Comparison of ENCODE assay signal across 16 cellular contexts in genomic region chr3:106533761-106534160, GRCh38.
A peak's percentile ranks its signal among the peaks of the same experiment; 100 is the strongest.
DNase-seq lines count a peak whose midpoint lies in the region; ATAC-seq, FAIRE-seq and TF ChIP-seq lines count a peak whose summit lies in the region.
"Had no signal": no experiment of that assay in that cellular context is flagged by ENCODE, and none has a peak within 500 bp of the region (broad histone marks: within the 10 kb centered on the region; RNA-seq: fewer than 3 reads in every experiment).

No MANE protein-coding gene starts in this region.

- peaks cover 0 to 43% (median 4%) of the 10 kb centered on the region in 3 donors for H3K36me3 Mint-ChIP-seq in CD8-positive, alpha-beta memory T cell
- H3K36me3 Mint-ChIP-seq in activated CD8-positive, alpha-beta T cell treated with anti-CD3 and anti-CD28 coated beads for 36 hours (ENCODE audit: low read depth), result peaks cover 15% of the 10 kb centered on the region
- no peaks in the 10 kb centered on the region for H3K36me3 Mint-ChIP-seq in CD4-positive, alpha-beta T cell (ENCODE audit: low read depth)
- H3K36me3 Mint-ChIP-seq: T-cell had no signal

- no peak overlapping the region for H3K4ac ChIP-seq in IMR-90 (ENCODE audit: low read depth, low read length)

- TF ChIP-seq CTCF in IMR-90 (conservative IDR thresholded peaks at IDR 0.05; ENCODE audit: low read depth, low read length) (no peak), endothelial cell of umbilical vein (IDR thresholded peaks at IDR 0.05; ENCODE audit: extremely low read depth in 1 of 2, insufficient read depth in 1 of 2, low read depth in 1 of 2, low read length in 2 of 2) (no peak), SK-N-SH (IDR thresholded peaks at IDR 0.05) (no peak)
- no peak for TF ChIP-seq CTCF in activated CD8-positive, alpha-beta T cell treated with anti-CD3 and anti-CD28 coated beads for 36 hours (IDR thresholded peaks at IDR 0.05)
- no peak for TF ChIP-seq CTCF in CD4-positive, alpha-beta T cell (IDR thresholded peaks at IDR 0.05)

- no peak for DNase-seq in CD8-positive, alpha-beta memory T cell
- DNase-seq in IMR-90, result no peak
- no peak for DNase-seq in activated CD8-positive, alpha-beta T cell treated with anti-CD3 and anti-CD28 coated beads for 36 hours
- DNase-seq in endothelial cell of umbilical vein (ENCODE audit: low read depth, low spot score), result no peak
- DNase-seq in CD4-positive, alpha-beta T cell, result no peak
- DNase-seq in SK-N-SH, result no peak
- DNase-seq: Karpas-422, NCI-H1417 treated with DMSO at 0.1 percent for 48 hours, NCI-H2171 treated with DMSO at 0.1 percent for 48 hours, NCI-H526 treated with DMSO at 0.1 percent for 48 hours, SHP77 treated with DMSO at 0.1 percent for 48 hours, WERI-Rb-1 had no signal

- peak overlapping the region in 5 of 8 donors; percentile 30 to 83 (median 55) for H3K27ac Mint-ChIP-seq in CD8-positive, alpha-beta memory T cell
- peak overlapping the region; percentile 58 for H3K27ac Mint-ChIP-seq in activated CD8-positive, alpha-beta T cell treated with anti-CD3 and anti-CD28 coated beads for 36 hours
- H3K27ac Mint-ChIP-seq in CD4-positive, alpha-beta T cell, result no peak overlapping the region

- no peaks in the 10 kb centered on the region for H3K79me2 ChIP-seq in endothelial cell of umbilical vein (ENCODE audit: control insufficient read depth, insufficient read depth, low read length)
- no peaks in the 10 kb centered on the region for H3K79me2 ChIP-seq in SK-N-SH (ENCODE audit: insufficient read depth)

- no peak overlapping the region for H2BK5ac ChIP-seq in IMR-90 (ENCODE audit: low read depth, low read length, poor library complexity, severe bottlenecking)

- H3K9ac ChIP-seq in IMR-90 (ENCODE audit: low read depth, low read length) (no peak overlapping the region), endothelial cell of umbilical vein (replicated peaks; ENCODE audit: extremely low read depth, insufficient read depth, low read length) (no peak overlapping the region), SK-N-SH (no peak overlapping the region)

- no peak overlapping the region for H2BK15ac ChIP-seq in IMR-90 (ENCODE audit: low read depth, low read length)

- H3K36me3 ChIP-seq in CD8-positive, alpha-beta memory T cell (ENCODE audit: insufficient read depth, low read length), result no peaks in the 10 kb centered on the region
- no peaks in the 10 kb centered on the region for H3K36me3 ChIP-seq in IMR-90 (ENCODE audit: control insufficient read depth, insufficient read depth, low read length)
- no peaks in the 10 kb centered on the region for H3K36me3 ChIP-seq in endothelial cell of umbilical vein (ENCODE audit: control insufficient read depth in 2 of 2, extremely low read depth in 1 of 2, insufficient read depth in 2 of 2, low read length in 2 of 2)
- H3K36me3 ChIP-seq in SK-N-SH (replicated peaks in 1 of 2; ENCODE audit: control insufficient read depth in 1 of 2, insufficient read depth in 2 of 2, low read length in 1 of 2), result no peaks in the 10 kb centered on the region
- H3K36me3 ChIP-seq: WERI-Rb-1 had no signal

- H3K4me1 Mint-ChIP-seq in CD8-positive, alpha-beta memory T cell, result peaks cover 14 to 21% (median 20%) of the 10 kb centered on the region in 3 donors
- H3K4me1 Mint-ChIP-seq in activated CD8-positive, alpha-beta T cell treated with anti-CD3 and anti-CD28 coated beads for 36 hours (ENCODE audit: low read depth), result peaks cover 22% of the 10 kb centered on the region
- H3K4me1 Mint-ChIP-seq in CD4-positive, alpha-beta T cell (ENCODE audit: low read depth), result no peaks in the 10 kb centered on the region

- H4K20me1 ChIP-seq in IMR-90 (ENCODE audit: insufficient read depth, low read length), result no peaks in the 10 kb centered on the region
- no peaks in the 10 kb centered on the region for H4K20me1 ChIP-seq in endothelial cell of umbilical vein (replicated peaks; ENCODE audit: control insufficient read depth, extremely low read depth, insufficient read depth, low read length)
- H4K20me1 ChIP-seq in SK-N-SH (ENCODE audit: insufficient read depth), result no peaks in the 10 kb centered on the region

- no peak overlapping the region for H4K5ac ChIP-seq in IMR-90 (ENCODE audit: low read depth, low read length)

- H3K9me3 Mint-ChIP-seq in CD8-positive, alpha-beta memory T cell, result peaks cover 13 to 21% (median 20%) of the 10 kb centered on the region in 5 donors
- H3K9me3 Mint-ChIP-seq in activated CD8-positive, alpha-beta T cell treated with anti-CD3 and anti-CD28 coated beads for 36 hours, result peaks cover 37% of the 10 kb centered on the region
- H3K9me3 Mint-ChIP-seq in CD4-positive, alpha-beta T cell, result no peaks in the 10 kb centered on the region

- dilution Hi-C loops in IMR-90 (cut with HindIII; ENCODE audit: low sequenced_read_pairs, unreplicated experiment), result no loop called here
- dilution Hi-C loops in endothelial cell of umbilical vein (cut with MboI; ENCODE audit: extremely low pct_ligation_motif_present, low sequenced_read_pairs), result no loop called here

- no peak overlapping the region for H3K18ac ChIP-seq in IMR-90 (ENCODE audit: low read depth, low read length)

- no peak overlapping the region for H2AK5ac ChIP-seq in IMR-90 (ENCODE audit: low read depth, low read length)

- H4K8ac ChIP-seq in IMR-90 (ENCODE audit: low read depth in 2 of 2, low read length in 2 of 2), result no peak overlapping the region

- no peak overlapping the region for H3K56ac ChIP-seq in IMR-90 (ENCODE audit: extremely low read depth, insufficient read depth, low read length)

- H2BK20ac ChIP-seq in IMR-90 (ENCODE audit: low read depth, low read length), result no peak overlapping the region

- H3K14ac ChIP-seq in IMR-90 (replicated peaks; ENCODE audit: low read depth, low read length), result peak overlapping the region; percentile 51; the same call in 1 of the 2 replicates

- no peak overlapping the region for H3K23ac ChIP-seq in IMR-90 (ENCODE audit: low read depth, low read length)

- TF ChIP-seq RAD21 in IMR-90 (IDR thresholded peaks at IDR 0.05; ENCODE audit: low read length) (no peak), SK-N-SH (IDR thresholded peaks at IDR 0.05; ENCODE audit: low read length) (no peak)

- POLR2A ChIA-PET in CD8-positive, alpha-beta memory T cell (lab: Charles Lee), result no interaction called here
- POLR2A ChIA-PET in IMR-90 (lab: Charles Lee; ENCODE audit: unreplicated experiment), result no interaction called here
- POLR2A ChIA-PET in activated CD8-positive, alpha-beta T cell treated with anti-CD3 and anti-CD28 coated beads for 36 hours (lab: Charles Lee), result no interaction called here
- POLR2A ChIA-PET in endothelial cell of umbilical vein (lab: Charles Lee), result no interaction called here
- POLR2A ChIA-PET in CD4-positive, alpha-beta T cell (lab: Charles Lee), result no interaction called here
- POLR2A ChIA-PET in SK-N-SH (lab: Yijun Ruan, JAX), result no interaction called here

- no peak overlapping the region for H3K4me2 ChIP-seq in IMR-90 (ENCODE audit: low read depth, low read length)
- no peak overlapping the region for H3K4me2 ChIP-seq in endothelial cell of umbilical vein (ENCODE audit: insufficient read depth, low read length)
- no peak overlapping the region for H3K4me2 ChIP-seq in SK-N-SH

- H3F3A ChIP-seq in SK-N-SH (replicated peaks; ENCODE audit: insufficient read depth), result no peaks in the 10 kb centered on the region

- peak overlapping the region in 3 of 7 donors; percentile 13 to 36 (median 26) for H3K4me3 Mint-ChIP-seq in CD8-positive, alpha-beta memory T cell
- no peak overlapping the region for H3K4me3 Mint-ChIP-seq in activated CD8-positive, alpha-beta T cell treated with anti-CD3 and anti-CD28 coated beads for 36 hours
- H3K4me3 Mint-ChIP-seq in CD4-positive, alpha-beta T cell, result no peak overlapping the region
- H3K4me3 Mint-ChIP-seq: activated naive CD4-positive, alpha-beta T cell treated with anti-CD3 and anti-CD28 coated beads, Interleukin-2, amount 10 ng/mL, durations not matched to agents 7 days and 5 days; T-cell had no signal

- H3K4me3 ChIP-seq in CD8-positive, alpha-beta memory T cell (ENCODE audit: low read length), result no peak overlapping the region
- H3K4me3 ChIP-seq in IMR-90 (ENCODE audit: insufficient read depth, low read depth, low read length) (no peak overlapping the region), endothelial cell of umbilical vein (replicated peaks in 1 of 3; ENCODE audit: insufficient read depth in 1 of 3, low read depth in 1 of 3, low read length in 3 of 3) (no peak overlapping the region), SK-N-SH (ENCODE audit: low read depth in 2 of 2, low read length in 1 of 2) (no peak overlapping the region)
- H3K4me3 ChIP-seq: coronary artery had no signal

- TF ChIP-seq EP300 in SK-N-SH (IDR thresholded peaks at IDR 0.05; ENCODE audit: borderline replicate concordance in 1 of 2, low read depth in 1 of 2, low read length in 1 of 2), result no peak

- CTCF ChIA-PET in CD8-positive, alpha-beta memory T cell (lab: Charles Lee), result no interaction called here
- CTCF ChIA-PET in IMR-90 (lab: Yijun Ruan, JAX) (no interaction called here), endothelial cell of umbilical vein (lab: Charles Lee) (no interaction called here), SK-N-SH (lab: Yijun Ruan, JAX) (no interaction called here)
- CTCF ChIA-PET in activated CD8-positive, alpha-beta T cell treated with anti-CD3 and anti-CD28 coated beads for 36 hours (lab: Charles Lee), result no interaction called here
- CTCF ChIA-PET in CD4-positive, alpha-beta T cell (lab: Charles Lee), result no interaction called here

- in situ Hi-C loops in IMR-90 (cut with MboI; ENCODE audit: low sequenced_read_pairs), result no loop called here

- H2AK9ac ChIP-seq in IMR-90 (replicated peaks; ENCODE audit: low read depth, low read length, poor library complexity), result no peak overlapping the region

- peak; percentile 44 for FAIRE-seq in endothelial cell of umbilical vein (lab: Jason Lieb, UNC)

- H3K27me3 ChIP-seq in CD8-positive, alpha-beta memory T cell (ENCODE audit: insufficient read depth, low read length, poor library complexity, severe bottlenecking), result no peaks in the 10 kb centered on the region
- H3K27me3 ChIP-seq in IMR-90 (ENCODE audit: control insufficient read depth, insufficient read depth, low read length) (no peaks in the 10 kb centered on the region), endothelial cell of umbilical vein (ENCODE audit: control insufficient read depth in 2 of 2, insufficient read depth in 2 of 2, low read length in 2 of 2) (no peaks in the 10 kb centered on the region), SK-N-SH (ENCODE audit: insufficient read depth) (no peaks in the 10 kb centered on the region)
- no peaks in the 10 kb centered on the region for H3K27me3 ChIP-seq in CD4-positive, alpha-beta T cell (ENCODE audit: control insufficient read depth, insufficient read depth, low read length)

- H3K9me3 ChIP-seq in CD8-positive, alpha-beta memory T cell (ENCODE audit: low read length), result no peaks in the 10 kb centered on the region
- H3K9me3 ChIP-seq in IMR-90 (ENCODE audit: control insufficient read depth, insufficient read depth, low read length) (no peaks in the 10 kb centered on the region), endothelial cell of umbilical vein (replicated peaks; ENCODE audit: control insufficient read depth, insufficient read depth, low read length) (no peaks in the 10 kb centered on the region), SK-N-SH (0 out of 2 replicates have a peak, but pooled peaks cover 3% of the 10 kb centered on the region)
- H3K9me3 ChIP-seq in CD4-positive, alpha-beta T cell (ENCODE audit: control insufficient read depth, low read length), result no peaks in the 10 kb centered on the region

- BruUV-seq in IMR-90 (replicated peaks; lab: Mats Ljungman, UMichigan), result no TSS peak
- no TSS peak for BruUV-seq in endothelial cell of umbilical vein (replicated peaks; lab: Mats Ljungman, UMichigan)

- no peaks in the 10 kb centered on the region for H3K9me2 ChIP-seq in SK-N-SH

- no peak overlapping the region for H2BK120ac ChIP-seq in IMR-90 (ENCODE audit: low read depth, low read length)

- H3K4me1 ChIP-seq in CD8-positive, alpha-beta memory T cell (ENCODE audit: insufficient read depth, low read length), result no peaks in the 10 kb centered on the region
- no peaks in the 10 kb centered on the region for H3K4me1 ChIP-seq in IMR-90 (ENCODE audit: control insufficient read depth, insufficient read depth, low read length)
- no peaks in the 10 kb centered on the region for H3K4me1 ChIP-seq in endothelial cell of umbilical vein (ENCODE audit: control insufficient read depth, extremely low read depth, insufficient read depth, low read length)
- no peaks in the 10 kb centered on the region for H3K4me1 ChIP-seq in SK-N-SH (ENCODE audit: control insufficient read depth in 1 of 2, insufficient read depth in 2 of 2, low read depth in 1 of 2, low read length in 1 of 2)

- no peak for TF ChIP-seq POLR2A in IMR-90 (IDR thresholded peaks at IDR 0.05; ENCODE audit: low read depth, low read length)
- no peak for TF ChIP-seq POLR2A in endothelial cell of umbilical vein (IDR thresholded peaks at IDR 0.05; ENCODE audit: low read depth, low read length)

- ATAC-seq in IMR-90 (ENCODE audit: low read depth), result no peak
- ATAC-seq in activated CD8-positive, alpha-beta T cell treated with anti-CD3 and anti-CD28 coated beads for 36 hours, result peak; percentile 24
- ATAC-seq in CD4-positive, alpha-beta T cell (ENCODE audit: poor library complexity), result no peak
- ATAC-seq in HG03196 (IDR thresholded peaks at IDR 0.05; ENCODE audit: unreplicated experiment), result no peak

- H3K27ac ChIP-seq in CD8-positive, alpha-beta memory T cell (ENCODE audit: low read depth, low read length), result no peak overlapping the region
- H3K27ac ChIP-seq in IMR-90 (ENCODE audit: insufficient read depth, low read length) (no peak overlapping the region), endothelial cell of umbilical vein (ENCODE audit: insufficient read depth, low read depth, low read length) (no peak overlapping the region), SK-N-SH (ENCODE audit: low read depth in 2 of 2, low read length in 1 of 2) (no peak overlapping the region)
- no peak overlapping the region for H3K27ac ChIP-seq in CD4-positive, alpha-beta T cell (ENCODE audit: low read depth, low read length)
- H3K27ac ChIP-seq: coronary artery, WERI-Rb-1 had no signal

- intact Hi-C loops in IMR-90 (cut with micrococcal nuclease), result no loop called here
- intact Hi-C loops in activated CD8-positive, alpha-beta T cell treated with anti-CD3 and anti-CD28 coated beads for 36 hours (cut with micrococcal nuclease), result no loop called here
- intact Hi-C loops in endothelial cell of umbilical vein (cut with micrococcal nuclease), result no loop called here
- intact Hi-C loops in CD4-positive, alpha-beta T cell (cut with DNase I, micrococcal nuclease), result no loop called here

- no peaks in the 10 kb centered on the region for H3K79me1 ChIP-seq in IMR-90 (ENCODE audit: low read depth in 1 of 2, low read length in 2 of 2)

- H3K27me3 Mint-ChIP-seq in CD8-positive, alpha-beta memory T cell, result no peaks in the 10 kb centered on the region
- no peaks in the 10 kb centered on the region for H3K27me3 Mint-ChIP-seq in activated CD8-positive, alpha-beta T cell treated with anti-CD3 and anti-CD28 coated beads for 36 hours
- H3K27me3 Mint-ChIP-seq in CD4-positive, alpha-beta T cell, result no peaks in the 10 kb centered on the region
- H3K27me3 Mint-ChIP-seq: activated naive CD4-positive, alpha-beta T cell treated with anti-CD3 and anti-CD28 coated beads, Interleukin-2, amount 10 ng/mL, durations not matched to agents 7 days and 5 days had no signal

- H4K91ac ChIP-seq in IMR-90 (ENCODE audit: insufficient read depth, low read depth, low read length), result no peak overlapping the region

- no peak overlapping the region for H2AFZ ChIP-seq in IMR-90 (replicated peaks; ENCODE audit: low read length, poor library complexity)
- H2AFZ ChIP-seq in endothelial cell of umbilical vein (ENCODE audit: low read depth, low read length), result no peak overlapping the region
- no peak overlapping the region for H2AFZ ChIP-seq in SK-N-SH (ENCODE audit: low read depth)

- no peaks in the 10 kb centered on the region for H3K9me1 ChIP-seq in IMR-90 (ENCODE audit: insufficient read depth, low read length)
- H3K9me1 ChIP-seq in endothelial cell of umbilical vein (replicated peaks; ENCODE audit: control insufficient read depth, extremely low read depth, insufficient read depth, low read length), result no peaks in the 10 kb centered on the region
